In the genomic region with DNA sequence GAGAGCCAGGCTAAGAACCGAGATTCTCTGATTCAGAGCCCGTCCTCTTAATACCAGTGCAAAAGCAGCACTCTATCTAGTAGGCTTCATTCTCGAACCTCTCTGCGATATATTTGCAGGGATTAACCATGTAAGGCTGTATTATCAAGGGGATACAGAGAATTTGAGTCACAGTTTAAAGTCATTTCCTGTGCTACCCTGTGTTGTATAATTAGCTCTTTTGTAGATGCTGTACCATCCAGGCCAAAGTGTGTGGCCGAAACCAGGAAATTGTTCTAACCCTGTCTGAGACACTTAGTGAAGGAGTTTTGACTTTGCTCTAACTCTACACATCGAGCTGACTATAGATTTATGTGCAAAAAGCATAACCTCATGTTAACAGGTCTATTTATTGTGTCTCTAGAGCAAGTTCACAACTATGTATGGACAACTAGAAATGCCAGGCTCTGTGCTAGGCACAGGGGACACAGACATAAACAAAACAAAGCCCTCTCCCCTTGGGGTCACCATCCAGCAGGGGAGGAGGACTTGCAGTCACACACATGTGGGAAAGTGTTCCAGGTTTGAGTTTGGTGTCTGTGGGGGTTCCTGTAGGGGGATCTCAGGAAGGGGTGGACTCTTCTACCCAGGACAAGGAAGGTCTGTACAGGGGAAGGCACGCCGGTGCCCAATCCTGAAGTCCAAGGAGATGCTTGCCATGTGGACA, we compare ENCODE assay signal across 1 cellular context.
TF ChIP-seq lines count a peak whose summit lies in the region.

No MANE protein-coding gene starts in this region.

TF ChIP-seq in WTC11, 78 proteins besides CTCF, POLR2A, EP300 and RAD21 (continued from another document):
- no peak for TF ChIP-seq HMGA2 (CRISPR knock-in tag; IDR thresholded peaks at IDR 0.05)
